ENCODE assay signal across 15 cellular contexts in genomic region chr19:34975056-34975455, GRCh38. TPM values are rescaled to one million over a fixed set of nuclear protein-coding genes. Genes with fewer than 3 reads are reported as not detected.
DNase-seq lines count a peak whose midpoint lies in the region; ATAC-seq, FAIRE-seq and TF ChIP-seq lines count a peak whose summit lies in the region.
"Had no signal": no experiment of that assay in that cellular context is flagged by ENCODE, and none has a peak within 500 bp of the region (broad histone marks: within the 10 kb centered on the region; RNA-seq: fewer than 3 reads in every experiment).

No MANE protein-coding gene starts in this region.

- H3K27me3 Mint-ChIP-seq in stimulated activated naive CD8-positive, alpha-beta T cell treated with anti-CD3 and anti-CD28 coated beads, Interleukin-15, Interleukin-2, amounts not matched to agents 100 ng/mL and 50 ng/mL, for 24 hours: no peaks in the 10 kb centered on the region
- H3K27me3 Mint-ChIP-seq in activated T-helper 17 cell treated with anti-CD3 and anti-CD28 coated beads, Interleukin-2, amount 50 U/mL, for 72 hours: no peaks in the 10 kb centered on the region

- H2AFZ ChIP-seq in HepG2 (ENCODE audit: low read length): no peak overlapping the region

- H3K9me3 ChIP-seq in HepG2 (ENCODE audit: low read length): peaks cover 18% of the 10 kb centered on the region

- H3K36me3 Mint-ChIP-seq in stimulated activated naive CD8-positive, alpha-beta T cell treated with anti-CD3 and anti-CD28 coated beads, Interleukin-15, Interleukin-2, amounts not matched to agents 100 ng/mL and 50 ng/mL, for 24 hours (ENCODE audit: low read depth): peaks cover 10% of the 10 kb centered on the region
- H3K36me3 Mint-ChIP-seq in activated T-helper 17 cell treated with anti-CD3 and anti-CD28 coated beads, Interleukin-2, amount 50 U/mL, for 72 hours (ENCODE audit: low read depth): no peaks in the 10 kb centered on the region

- 16% methylated on average over 5 of the region's 5 CpGs for WGBS in HepG2 (ENCODE audit: low lambda C conversion rate)

- TF ChIP-seq RAD21 in HepG2 (CRISPR knock-in tag; IDR thresholded peaks at IDR 0.05): no peak

- in situ Hi-C loops in HepG2 (cut with HindIII; ENCODE audit: extremely low pct_ligation_motif_present, low pct_unique_long_range_greater_than_20kb): no loop called here

- H4K20me1 ChIP-seq in HepG2 (ENCODE audit: insufficient read depth, low read length): no peaks in the 10 kb centered on the region
- H4K20me1 ChIP-seq: BLaER1 had no signal

- H3K4me1 ChIP-seq in HepG2 (ENCODE audit: insufficient read depth, low read length): peaks cover 55% of the 10 kb centered on the region

- no peaks in the 10 kb centered on the region for H3K36me3 ChIP-seq in HepG2 (replicated peaks in 1 of 2; ENCODE audit: control insufficient read depth in 1 of 2, insufficient read depth in 2 of 2, low read length in 2 of 2)
- H3K36me3 ChIP-seq: BLaER1, MG63 had no signal

- H3K27me3 ChIP-seq in HepG2 (ENCODE audit: control insufficient read depth in 1 of 2, insufficient read depth in 2 of 2, low read length in 2 of 2): peaks cover 0 to 20% of the 10 kb centered on the region in 2 experiments; a peak in 2 of 5 replicates
- H3K27me3 ChIP-seq: BLaER1 had no signal

- no peak overlapping the region for H3K27ac ChIP-seq in HepG2 (ENCODE audit: extremely low read length, insufficient read depth, low read length)
- H3K27ac ChIP-seq: BLaER1 had no signal

- peak overlapping the region; percentile 1; the same call in 1 of the 2 replicates for H3K4me2 ChIP-seq in HepG2 (ENCODE audit: low read depth, low read length)

- TF ChIP-seq POLR2A in HepG2 (IDR thresholded peaks at IDR 0.05; ENCODE audit: insufficient read depth in 1 of 2, low read depth in 2 of 2, low read length in 2 of 2): no peak

- peak overlapping the region; percentile 0 for H3K27ac Mint-ChIP-seq in stimulated activated naive CD8-positive, alpha-beta T cell treated with anti-CD3 and anti-CD28 coated beads, Interleukin-15, Interleukin-2, amounts not matched to agents 100 ng/mL and 50 ng/mL, for 24 hours
- H3K27ac Mint-ChIP-seq in activated T-helper 17 cell treated with anti-CD3 and anti-CD28 coated beads, Interleukin-2, amount 50 U/mL, for 72 hours: peak overlapping the region; percentile 0

- no peak overlapping the region for H3K4me3 Mint-ChIP-seq in stimulated activated naive CD8-positive, alpha-beta T cell treated with anti-CD3 and anti-CD28 coated beads, Interleukin-15, Interleukin-2, amounts not matched to agents 100 ng/mL and 50 ng/mL, for 24 hours
- peak overlapping the region; percentile 65 for H3K4me3 Mint-ChIP-seq in activated T-helper 17 cell treated with anti-CD3 and anti-CD28 coated beads, Interleukin-2, amount 50 U/mL, for 72 hours

- H3K79me2 ChIP-seq in HepG2 (ENCODE audit: insufficient read depth, low read length): no peaks in the 10 kb centered on the region

- CTCF ChIA-PET in HepG2 (lab: Yijun Ruan, JAX; ENCODE audit: low intra/inter-chr PET ratio, low total read pairs): no interaction called here

- TF ChIP-seq CTCF in HepG2 (CRISPR knock-in tag; IDR thresholded peaks at IDR 0.05): 0 out of 2 replicates have a peak, but pooled peaks have one; percentile 17

- peaks cover 41% of the 10 kb centered on the region for H3K4me1 Mint-ChIP-seq in stimulated activated naive CD8-positive, alpha-beta T cell treated with anti-CD3 and anti-CD28 coated beads, Interleukin-15, Interleukin-2, amounts not matched to agents 100 ng/mL and 50 ng/mL, for 24 hours (ENCODE audit: low read depth)
- H3K4me1 Mint-ChIP-seq in activated T-helper 17 cell treated with anti-CD3 and anti-CD28 coated beads, Interleukin-2, amount 50 U/mL, for 72 hours: peaks cover 13% of the 10 kb centered on the region

- TF ChIP-seq EP300 in HepG2 (IDR thresholded peaks at IDR 0.05; ENCODE audit: low read depth in 2 of 2, low read length in 2 of 2): no peak
- no peak for TF ChIP-seq EP300 in HepG2 (CRISPR knock-in tag; IDR thresholded peaks at IDR 0.05; ENCODE audit: borderline replicate concordance)

- no TSS peak for BruUV-seq in HepG2 (replicated peaks; lab: Mats Ljungman, UMichigan)

- H3K9me3 Mint-ChIP-seq in stimulated activated naive CD8-positive, alpha-beta T cell treated with anti-CD3 and anti-CD28 coated beads, Interleukin-15, Interleukin-2, amounts not matched to agents 100 ng/mL and 50 ng/mL, for 24 hours: peaks cover 6% of the 10 kb centered on the region
- peaks cover 5% of the 10 kb centered on the region for H3K9me3 Mint-ChIP-seq in activated T-helper 17 cell treated with anti-CD3 and anti-CD28 coated beads, Interleukin-2, amount 50 U/mL, for 72 hours

- peak; percentile 42 for FAIRE-seq in HepG2 (lab: Jason Lieb, UNC)
- FAIRE-seq: GM12878, GM18507 had no signal

- ATAC-seq in stimulated activated naive CD8-positive, alpha-beta T cell treated with anti-CD3 and anti-CD28 coated beads, Interleukin-15, Interleukin-2, amounts not matched to agents 100 U/mL and 50 U/mL, for 24 hours: no peak
- no peak for ATAC-seq in activated T-helper 17 cell treated with anti-CD3 and anti-CD28 coated beads, Interleukin-2, amount 50 U/mL, for 72 hours (replicated peaks)
- peak; percentile 46; the same call in 1 of the 3 replicates for ATAC-seq in HepG2
- no peak for ATAC-seq in HG03196 (IDR thresholded peaks at IDR 0.05; ENCODE audit: unreplicated experiment)
- no peak for ATAC-seq in HG02610 (IDR thresholded peaks at IDR 0.05; ENCODE audit: unreplicated experiment)
- ATAC-seq: GM12878 had no signal

- no peak for DNase-seq in stimulated activated naive CD8-positive, alpha-beta T cell treated with anti-CD3 and anti-CD28 coated beads, Interleukin-15, Interleukin-2, amounts not matched to agents 100 U/mL and 50 U/mL, for 24 hours
- peak; percentile 45 for DNase-seq in HepG2 (ENCODE audit: low spot score)
- DNase-seq in NCI-H774 (lab: John Stamatoyannopoulos, UW): no peak
- DNase-seq: DMS79, MG63, NCI-H1105 treated with DMSO at 0.1 percent for 48 hours, NCI-H187 treated with DMSO at 0.1 percent for 48 hours, NCI-H446 had no signal

- POLR2A ChIA-PET in HepG2 (lab: Yijun Ruan, JAX): interaction anchor here (1.6 kb wide), 1 partner anchor 32 kb away, joined by 10 read pairs; no protein-coding TSS in a partner anchor

- H3K9ac ChIP-seq in HepG2 (ENCODE audit: insufficient read depth, low read depth, low read length): no peak overlapping the region
- H3K9ac ChIP-seq: BLaER1 had no signal

- intact Hi-C loops in HepG2 (cut with micrococcal nuclease; ENCODE audit: unreplicated experiment): loop anchor here (2.0 kb wide), 1 partner anchor 76 kb away; no protein-coding TSS in a partner anchor

- H3K4me3 ChIP-seq in HepG2 (replicated peaks in 1 of 3; ENCODE audit: insufficient read depth in 1 of 3, low read depth in 2 of 3, low read length in 3 of 3): no peak overlapping the region
- H3K4me3 ChIP-seq: BLaER1, GM12878, MG63 had no signal

RNA-seq across cellular contexts. Expression of gene ZNF792, which starts 11.0 kb away (rescaled TPM):
- total RNA-seq in activated T-helper 17 cell treated with anti-CD3 and anti-CD28 coated beads, Interleukin-2, amount 50 U/mL, for 72 hours: 1 to 10 TPM; 7.6 to 7.9 TPM
- total RNA-seq in HepG2 (2016; rRNA removed; fragmentation: Illumina TruSeq; extraction: Trizol): 5.5 and 6.3 TPM in 2 replicates
- 0.61 and 0.88 TPM in 2 replicates for total RNA-seq in HepG2 (2016; cell fraction: cytosol; rRNA removed; fragmentation: Illumina TruSeq; extraction: Trizol; ENCODE audit: low read depth)
- 4.8 and 6.5 TPM in 2 replicates for total RNA-seq in HepG2 (2016; cell fraction: insoluble cytoplasmic fraction; rRNA removed; fragmentation: Illumina TruSeq; extraction: Trizol)
- 3.4 TPM in 2 replicates for total RNA-seq in HepG2 (2016; cell fraction: membrane; rRNA removed; fragmentation: Illumina TruSeq; extraction: Trizol)
- 4.8 and 6.0 TPM in 2 replicates for total RNA-seq in HepG2 (2016; cell fraction: nucleus; rRNA removed; fragmentation: Illumina TruSeq; extraction: Trizol)
- 9.1 and 11.5 TPM in 2 replicates for polyA plus RNA-seq in HepG2 (2011; rRNA removed)
- polyA plus RNA-seq in HepG2 (2011; cell fraction: cytosol; rRNA removed): 6.9 and 7.9 TPM in 2 replicates
- polyA plus RNA-seq in HepG2 (2011; cell fraction: nucleus; rRNA removed): 8.8 and 9.8 TPM in 2 replicates
- 4.4 and 4.5 TPM in 2 replicates for polyA plus RNA-seq in HepG2 (2012)
- polyA plus RNA-seq in HepG2 (2016; cell fraction: cytosol; fragmentation: Illumina TruSeq; extraction: Trizol; ENCODE audit: low read depth): 0.40 and 0.45 TPM in 2 replicates
- polyA plus RNA-seq in HepG2 (2016; cell fraction: insoluble cytoplasmic fraction; fragmentation: Illumina TruSeq; extraction: Trizol; ENCODE audit: low read depth): 2.9 and 3.3 TPM in 2 replicates
- 1.0 and 1.2 TPM in 2 replicates for polyA plus RNA-seq in HepG2 (2016; cell fraction: membrane; fragmentation: Illumina TruSeq; extraction: Trizol; ENCODE audit: low read depth)
- 3.7 and 4.6 TPM in 2 replicates for polyA plus RNA-seq in HepG2 (2016; cell fraction: nucleus; fragmentation: Illumina TruSeq; extraction: Trizol; ENCODE audit: insufficient read depth, low read depth)
- polyA minus RNA-seq in HepG2 (2011; rRNA and poly(A)+ RNA removed; ENCODE audit: low replicate concordance): 5.1 and 35.3 TPM in 2 replicates
- 17.0 and 18.6 TPM in 2 replicates for polyA minus RNA-seq in HepG2 (2011; cell fraction: cytosol; rRNA and poly(A)+ RNA removed)
- 31.9 and 39.7 TPM in 2 replicates for polyA minus RNA-seq in HepG2 (2011; cell fraction: nucleus; rRNA and poly(A)+ RNA removed)

RNA-seq across cellular contexts. Expression of gene GRAMD1A, which starts 25.1 kb away (rescaled TPM):
- total RNA-seq in activated T-helper 17 cell treated with anti-CD3 and anti-CD28 coated beads, Interleukin-2, amount 50 U/mL, for 72 hours: 100 to 1,000 TPM; 123 to 183 TPM
- 8.0 and 14.7 TPM in 2 replicates for total RNA-seq in HepG2 (2016; rRNA removed; fragmentation: Illumina TruSeq; extraction: Trizol)
- total RNA-seq in HepG2 (2016; cell fraction: cytosol; rRNA removed; fragmentation: Illumina TruSeq; extraction: Trizol; ENCODE audit: low read depth): 23.3 and 25.4 TPM in 2 replicates
- 7.2 and 15.9 TPM in 2 replicates for total RNA-seq in HepG2 (2016; cell fraction: insoluble cytoplasmic fraction; rRNA removed; fragmentation: Illumina TruSeq; extraction: Trizol)
- 26.9 and 28.0 TPM in 2 replicates for total RNA-seq in HepG2 (2016; cell fraction: membrane; rRNA removed; fragmentation: Illumina TruSeq; extraction: Trizol)
- total RNA-seq in HepG2 (2016; cell fraction: nucleus; rRNA removed; fragmentation: Illumina TruSeq; extraction: Trizol): 17.9 and 19.7 TPM in 2 replicates
- polyA plus RNA-seq in HepG2 (2011; rRNA removed): 171 and 181 TPM in 2 replicates
- 68.5 and 120 TPM in 2 replicates for polyA plus RNA-seq in HepG2 (2011; cell fraction: cytosol; rRNA removed)
- 669 and 1,022 TPM in 2 replicates for polyA plus RNA-seq in HepG2 (2011; cell fraction: nucleus; rRNA removed)
- 68.6 and 85.6 TPM in 2 replicates for polyA plus RNA-seq in HepG2 (2012)
- polyA plus RNA-seq in HepG2 (2016; cell fraction: cytosol; fragmentation: Illumina TruSeq; extraction: Trizol; ENCODE audit: low read depth): 47.6 and 52.1 TPM in 2 replicates
- 11.6 and 19.2 TPM in 2 replicates for polyA plus RNA-seq in HepG2 (2016; cell fraction: insoluble cytoplasmic fraction; fragmentation: Illumina TruSeq; extraction: Trizol; ENCODE audit: low read depth)
- 43.5 and 50.9 TPM in 2 replicates for polyA plus RNA-seq in HepG2 (2016; cell fraction: membrane; fragmentation: Illumina TruSeq; extraction: Trizol; ENCODE audit: low read depth)
- 55.7 and 69.0 TPM in 2 replicates for polyA plus RNA-seq in HepG2 (2016; cell fraction: nucleus; fragmentation: Illumina TruSeq; extraction: Trizol; ENCODE audit: insufficient read depth, low read depth)
- polyA minus RNA-seq in HepG2 (2011; rRNA and poly(A)+ RNA removed; ENCODE audit: low replicate concordance): 32.3 and 120 TPM in 2 replicates
- 59.4 and 66.8 TPM in 2 replicates for polyA minus RNA-seq in HepG2 (2011; cell fraction: cytosol; rRNA and poly(A)+ RNA removed)
- polyA minus RNA-seq in HepG2 (2011; cell fraction: nucleus; rRNA and poly(A)+ RNA removed): 94.2 and 105 TPM in 2 replicates

RNA-seq across cellular contexts. Expression of gene ZNF30, which starts 48.4 kb away (rescaled TPM):
- 1 to 10 TPM; 2.7 to 3.3 TPM for total RNA-seq in activated T-helper 17 cell treated with anti-CD3 and anti-CD28 coated beads, Interleukin-2, amount 50 U/mL, for 72 hours
- 4.4 and 6.2 TPM in 2 replicates for total RNA-seq in HepG2 (2016; rRNA removed; fragmentation: Illumina TruSeq; extraction: Trizol)
- total RNA-seq in HepG2 (2016; cell fraction: cytosol; rRNA removed; fragmentation: Illumina TruSeq; extraction: Trizol; ENCODE audit: low read depth): 1.3 and 1.4 TPM in 2 replicates
- 4.0 and 6.2 TPM in 2 replicates for total RNA-seq in HepG2 (2016; cell fraction: insoluble cytoplasmic fraction; rRNA removed; fragmentation: Illumina TruSeq; extraction: Trizol)
- 1.6 and 2.0 TPM in 2 replicates for total RNA-seq in HepG2 (2016; cell fraction: membrane; rRNA removed; fragmentation: Illumina TruSeq; extraction: Trizol)
- total RNA-seq in HepG2 (2016; cell fraction: nucleus; rRNA removed; fragmentation: Illumina TruSeq; extraction: Trizol): 2.9 TPM in 2 replicates
- polyA plus RNA-seq in HepG2 (2011; rRNA removed): 2.1 and 2.3 TPM in 2 replicates
- 0.99 and 2.0 TPM in 2 replicates for polyA plus RNA-seq in HepG2 (2011; cell fraction: cytosol; rRNA removed)
- 1.7 and 2.2 TPM in 2 replicates for polyA plus RNA-seq in HepG2 (2011; cell fraction: nucleus; rRNA removed)
- polyA plus RNA-seq in HepG2 (2012): 2.0 and 2.3 TPM in 2 replicates
- polyA plus RNA-seq in HepG2 (2016; cell fraction: cytosol; fragmentation: Illumina TruSeq; extraction: Trizol; ENCODE audit: low read depth): 0.37 and 0.49 TPM in 2 replicates
- 4.0 and 4.7 TPM in 2 replicates for polyA plus RNA-seq in HepG2 (2016; cell fraction: insoluble cytoplasmic fraction; fragmentation: Illumina TruSeq; extraction: Trizol; ENCODE audit: low read depth)
- 0.87 and 1.1 TPM in 2 replicates for polyA plus RNA-seq in HepG2 (2016; cell fraction: membrane; fragmentation: Illumina TruSeq; extraction: Trizol; ENCODE audit: low read depth)
- polyA plus RNA-seq in HepG2 (2016; cell fraction: nucleus; fragmentation: Illumina TruSeq; extraction: Trizol; ENCODE audit: insufficient read depth, low read depth): 5.5 and 5.9 TPM in 2 replicates
- 2.0 and 3.4 TPM in 2 replicates for polyA minus RNA-seq in HepG2 (2011; rRNA and poly(A)+ RNA removed; ENCODE audit: low replicate concordance)
- 1.5 and 1.8 TPM in 2 replicates for polyA minus RNA-seq in HepG2 (2011; cell fraction: cytosol; rRNA and poly(A)+ RNA removed)
- 3.5 and 4.0 TPM in 2 replicates for polyA minus RNA-seq in HepG2 (2011; cell fraction: nucleus; rRNA and poly(A)+ RNA removed)

RNA-seq across cellular contexts. Expression of gene SCN1B, which starts 55.2 kb away (rescaled TPM):
- total RNA-seq in activated T-helper 17 cell treated with anti-CD3 and anti-CD28 coated beads, Interleukin-2, amount 50 U/mL, for 72 hours: 1 to 10 TPM in 1 of 2 donors, under 1 TPM in 1; 0.97 to 3.1 TPM
- 1.5 and 2.7 TPM in 2 replicates for total RNA-seq in HepG2 (2016; rRNA removed; fragmentation: Illumina TruSeq; extraction: Trizol)
- total RNA-seq in HepG2 (2016; cell fraction: cytosol; rRNA removed; fragmentation: Illumina TruSeq; extraction: Trizol; ENCODE audit: low read depth): 4.5 and 6.0 TPM in 2 replicates
- total RNA-seq in HepG2 (2016; cell fraction: insoluble cytoplasmic fraction; rRNA removed; fragmentation: Illumina TruSeq; extraction: Trizol): 1.1 and 2.5 TPM in 2 replicates
- 6.4 and 8.1 TPM in 2 replicates for total RNA-seq in HepG2 (2016; cell fraction: membrane; rRNA removed; fragmentation: Illumina TruSeq; extraction: Trizol)
- total RNA-seq in HepG2 (2016; cell fraction: nucleus; rRNA removed; fragmentation: Illumina TruSeq; extraction: Trizol): 1.5 and 2.0 TPM in 2 replicates
- polyA plus RNA-seq in HepG2 (2011; rRNA removed): 20.1 and 24.5 TPM in 2 replicates
- 14.0 and 14.1 TPM in 2 replicates for polyA plus RNA-seq in HepG2 (2011; cell fraction: cytosol; rRNA removed)
- polyA plus RNA-seq in HepG2 (2011; cell fraction: nucleus; rRNA removed): 42.7 and 48.8 TPM in 2 replicates
- 5.5 and 5.6 TPM in 2 replicates for polyA plus RNA-seq in HepG2 (2012)
- polyA plus RNA-seq in HepG2 (2016; cell fraction: cytosol; fragmentation: Illumina TruSeq; extraction: Trizol; ENCODE audit: low read depth): 8.2 and 8.5 TPM in 2 replicates
- 1.9 and 2.0 TPM in 2 replicates for polyA plus RNA-seq in HepG2 (2016; cell fraction: insoluble cytoplasmic fraction; fragmentation: Illumina TruSeq; extraction: Trizol; ENCODE audit: low read depth)
- 8.0 and 8.2 TPM in 2 replicates for polyA plus RNA-seq in HepG2 (2016; cell fraction: membrane; fragmentation: Illumina TruSeq; extraction: Trizol; ENCODE audit: low read depth)
- polyA plus RNA-seq in HepG2 (2016; cell fraction: nucleus; fragmentation: Illumina TruSeq; extraction: Trizol; ENCODE audit: insufficient read depth, low read depth): 6.6 and 6.8 TPM in 2 replicates
- 0.89 and 10.7 TPM in 2 replicates for polyA minus RNA-seq in HepG2 (2011; rRNA and poly(A)+ RNA removed; ENCODE audit: low replicate concordance)
- polyA minus RNA-seq in HepG2 (2011; cell fraction: cytosol; rRNA and poly(A)+ RNA removed): 4.2 TPM in 2 replicates
- 10.8 and 11.2 TPM in 2 replicates for polyA minus RNA-seq in HepG2 (2011; cell fraction: nucleus; rRNA and poly(A)+ RNA removed)
